ENCODE assay signal across 26 cellular contexts in the genomic region with DNA sequence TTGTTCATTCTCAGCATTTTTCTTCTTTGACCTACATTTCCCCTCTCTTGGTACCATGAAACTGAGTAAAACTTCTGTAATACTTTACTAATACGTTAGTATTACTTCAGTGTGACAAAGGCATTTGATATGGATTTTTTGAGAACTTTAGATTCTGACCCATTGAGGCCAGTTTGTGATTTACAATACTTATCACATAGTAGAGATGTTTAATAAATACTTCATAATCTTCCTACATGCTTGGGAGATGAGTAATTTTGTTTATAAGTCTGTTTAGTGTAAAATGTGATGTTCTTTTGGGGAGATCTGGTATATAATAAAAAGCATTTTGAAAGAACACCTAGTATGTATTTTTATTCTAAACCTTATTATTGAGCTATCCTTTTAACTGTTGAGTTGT. TPM values are rescaled to one million over a fixed set of nuclear protein-coding genes. Genes with fewer than 3 reads are reported as not detected.
"Had no signal": no experiment of that assay in that cellular context is flagged by ENCODE, and none has a peak within 500 bp of the region (broad histone marks: within the 10 kb centered on the region; RNA-seq: fewer than 3 reads in every experiment).

No MANE protein-coding gene starts in this region.

- H3K9me3 ChIP-seq: colonic mucosa, SJSA1 had no signal

- H3K4me1 ChIP-seq: colonic mucosa had no signal

- H3K27me3 ChIP-seq: brain microvascular endothelial cell, cardiac muscle cell, colonic mucosa, SJSA1 had no signal

- H3K4me3 Mint-ChIP-seq: activated CD8-positive, alpha-beta memory T cell treated with anti-CD3 and anti-CD28 coated beads, Interleukin-2, amount 10 ng/mL, durations not matched to agents 7 days and 5 days; activated naive CD8-positive, alpha-beta T cell treated with anti-CD3 and anti-CD28 coated beads, Interleukin-2, amount 10 ng/mL, durations not matched to agents 7 days and 5 days; activated T-cell treated with anti-CD3 and anti-CD28 coated beads, Interleukin-2, amount 50 U/mL, for 24 hours; activated T-helper 1 cell treated with anti-CD3 and anti-CD28 coated beads, Interleukin-12 subunit alpha, Interleukin-12 subunit beta, Interleukin-2, Interleukin-4 antibody, amounts not matched to agents 30 ng/mL and 10 ng/mL and 1 ng/mL, durations not matched to agents 14 hours and 24 hours and 36 hours; T-helper 1 cell treated with Interleukin-12 subunit alpha and Interleukin-12 subunit beta and Interleukin-4 antibody, amounts not matched to agents 30 μg/mL and 1 μg/mL, for 36 hours; WTC11 had no signal

- H3K9me3 Mint-ChIP-seq: activated naive CD8-positive, alpha-beta T cell treated with anti-CD3 and anti-CD28 coated beads, Interleukin-2, amount 10 ng/mL, durations not matched to agents 7 days and 5 days; activated T-cell treated with anti-CD3 and anti-CD28 coated beads, Interleukin-2, amount 50 U/mL, for 24 hours; activated T-helper 1 cell treated with anti-CD3 and anti-CD28 coated beads, Interleukin-12 subunit alpha, Interleukin-12 subunit beta, Interleukin-2, Interleukin-4 antibody, amounts not matched to agents 30 ng/mL and 10 ng/mL and 1 ng/mL, durations not matched to agents 14 hours and 24 hours and 36 hours; T-helper 1 cell treated with Interleukin-12 subunit alpha and Interleukin-12 subunit beta and Interleukin-4 antibody, amounts not matched to agents 30 μg/mL and 1 μg/mL, for 36 hours; WTC11 had no signal

- H3K27ac ChIP-seq: brain microvascular endothelial cell, cardiac muscle cell, colonic mucosa, SJSA1 had no signal

- H3K4me3 ChIP-seq: cardiac muscle cell, colonic mucosa, SJSA1 had no signal

- H3K27ac Mint-ChIP-seq: activated CD8-positive, alpha-beta memory T cell treated with anti-CD3 and anti-CD28 coated beads, Interleukin-2, amount 10 ng/mL, durations not matched to agents 7 days and 5 days; activated naive CD8-positive, alpha-beta T cell treated with anti-CD3 and anti-CD28 coated beads, Interleukin-2, amount 10 ng/mL, durations not matched to agents 7 days and 5 days; activated T-cell treated with anti-CD3 and anti-CD28 coated beads, Interleukin-2, amount 50 U/mL, for 24 hours; activated T-helper 1 cell treated with anti-CD3 and anti-CD28 coated beads, Interleukin-12 subunit alpha, Interleukin-12 subunit beta, Interleukin-2, Interleukin-4 antibody, amounts not matched to agents 30 ng/mL and 10 ng/mL and 1 ng/mL, durations not matched to agents 14 hours and 24 hours and 36 hours; T-helper 1 cell treated with Interleukin-12 subunit alpha and Interleukin-12 subunit beta and Interleukin-4 antibody, amounts not matched to agents 30 μg/mL and 1 μg/mL, for 36 hours; WTC11 had no signal

- FAIRE-seq: RCC 7860 had no signal

- ATAC-seq: activated CD8-positive, alpha-beta memory T cell treated with anti-CD3 and anti-CD28 coated beads, Interleukin-2, amount 10 ng/mL, durations not matched to agents 7 days and 5 days; PC-3; WTC11 had no signal

- DNase-seq: activated CD4-positive, alpha-beta T cell treated with anti-CD3 and anti-CD28 coated beads for 48 hours; activated CD4-positive, alpha-beta T cell treated with anti-CD3 and anti-CD28 coated beads, Interleukin-2, amount 50 U/mL, for 4 hours; activated CD4-positive, CD25-positive, alpha-beta regulatory T cell treated with anti-CD3 and anti-CD28 coated beads, Interleukin-2, amount 50 U/mL, for 72 hours; activated CD8-positive, alpha-beta memory T cell treated with anti-CD3 and anti-CD28 coated beads, Interleukin-2, amount 10 ng/mL, durations not matched to agents 7 days and 5 days; activated effector memory CD4-positive, alpha-beta T cell treated with Interleukin-2 at 50 U/mL for 16 hours; activated naive CD4-positive, alpha-beta T cell; activated naive CD8-positive, alpha-beta T cell treated with anti-CD3 and anti-CD28 coated beads, Interleukin-2, amount 10 ng/mL, durations not matched to agents 7 days and 5 days; activated T-cell treated with anti-CD3 and anti-CD28 coated beads, Interleukin-2, amount 50 U/mL, for 24 hours; amniotic stem cell; brain microvascular endothelial cell; colonic mucosa; NCI-H1048; NCI-H146; NCI-H187 treated with DMSO at 0.1 percent for 48 hours; NCI-H2081 treated with DMSO at 0.1 percent for 48 hours; NCI-H446; NCI-H524; PC-3; SHP77 had no signal

- H3K27me3 Mint-ChIP-seq: activated CD8-positive, alpha-beta memory T cell treated with anti-CD3 and anti-CD28 coated beads, Interleukin-2, amount 10 ng/mL, durations not matched to agents 7 days and 5 days; activated naive CD8-positive, alpha-beta T cell treated with anti-CD3 and anti-CD28 coated beads, Interleukin-2, amount 10 ng/mL, durations not matched to agents 7 days and 5 days; activated T-cell treated with anti-CD3 and anti-CD28 coated beads, Interleukin-2, amount 50 U/mL, for 24 hours had no signal

- H3K36me3 ChIP-seq: brain microvascular endothelial cell, cardiac muscle cell, colonic mucosa had no signal

RNA-seq across cellular contexts. Expression of a gene that starts 50.9 kb away (rescaled TPM):
- total RNA-seq: activated CD8-positive, alpha-beta memory T cell treated with anti-CD3 and anti-CD28 coated beads, Interleukin-2, amount 10 ng/mL, durations not matched to agents 7 days and 5 days; activated naive CD8-positive, alpha-beta T cell treated with anti-CD3 and anti-CD28 coated beads, Interleukin-2, amount 10 ng/mL, durations not matched to agents 7 days and 5 days; activated T-helper 1 cell treated with anti-CD3 and anti-CD28 coated beads, Interleukin-12 subunit alpha, Interleukin-12 subunit beta, Interleukin-2, Interleukin-4 antibody, amounts not matched to agents 30 ng/mL and 10 ng/mL and 1 ng/mL, durations not matched to agents 14 hours and 24 hours and 36 hours; cardiac muscle cell; LHCN-M2; PC-3; WTC11 had no signal
- polyA plus RNA-seq: cardiac muscle cell had no signal
